22 cellular contexts compared by ENCODE assay signal in the genomic region with DNA sequence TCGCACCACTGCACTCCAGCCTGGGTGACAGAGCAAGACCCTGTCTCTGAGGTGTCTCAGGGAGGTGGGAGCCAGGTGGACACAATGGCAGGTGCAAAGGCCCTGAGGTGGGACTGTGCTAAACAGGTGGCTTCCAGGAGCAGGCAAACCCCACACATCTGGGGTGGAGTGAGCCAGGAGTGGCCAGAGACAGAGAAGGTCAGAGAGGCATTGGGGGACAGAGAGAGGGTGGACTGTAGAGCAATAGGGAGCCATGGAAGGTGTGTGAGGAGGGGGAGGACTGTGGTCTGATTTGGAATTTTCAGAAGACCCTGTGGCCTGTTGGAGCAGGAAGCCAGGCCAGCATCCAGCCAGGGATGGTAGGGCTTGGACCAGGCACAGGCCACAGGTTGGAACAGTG. TPM values are rescaled to one million over a fixed set of nuclear protein-coding genes. Genes with fewer than 3 reads are reported as not detected.
"Had no signal": no experiment of that assay in that cellular context is flagged by ENCODE, and none has a peak within 500 bp of the region (broad histone marks: within the 10 kb centered on the region; RNA-seq: fewer than 3 reads in every experiment).

No MANE protein-coding gene starts in this region.

- H3K27me3 Mint-ChIP-seq: activated naive CD4-positive, alpha-beta T cell treated with anti-CD3 and anti-CD28 coated beads, Interleukin-2, amount 50 U/mL, for 24 hours had no signal

- H3K27ac ChIP-seq: breast epithelium, coronary artery had no signal

- H3K27ac Mint-ChIP-seq: activated CD8-positive, alpha-beta T cell treated with anti-CD3 and anti-CD28 coated beads, Interleukin-2, amount 10 ng/mL, durations not matched to agents 7 days and 5 days; activated naive CD4-positive, alpha-beta T cell treated with anti-CD3 and anti-CD28 coated beads, Interleukin-2, amount 50 U/mL, for 24 hours had no signal

- H3K36me3 ChIP-seq: breast epithelium, MG63 had no signal

- ATAC-seq: activated CD4-positive, CD25-positive, alpha-beta regulatory T cell treated with anti-CD3 and anti-CD28 coated beads, Interleukin-2, amount 50 U/mL, for 24 hours; activated CD8-positive, alpha-beta T cell treated with anti-CD3 and anti-CD28 coated beads, Interleukin-2, amount 10 ng/mL, durations not matched to agents 7 days and 5 days had no signal

- H3K4me3 Mint-ChIP-seq: activated CD8-positive, alpha-beta T cell treated with anti-CD3 and anti-CD28 coated beads, Interleukin-2, amount 10 ng/mL, durations not matched to agents 7 days and 5 days; activated naive CD4-positive, alpha-beta T cell treated with anti-CD3 and anti-CD28 coated beads, Interleukin-2, amount 50 U/mL, for 24 hours had no signal

- H3K4me3 ChIP-seq: breast epithelium, coronary artery, MG63 had no signal

- H3K4me1 ChIP-seq: breast epithelium had no signal

- H3K27me3 ChIP-seq: breast epithelium, MG63 had no signal

- DNase-seq: activated CD4-positive, alpha-beta T cell treated with anti-CD3 and anti-CD28 coated beads for 4 hours; activated CD4-positive, alpha-beta T cell treated with anti-CD3 and anti-CD28 coated beads, Interleukin-2, amount 50 U/mL, for 4 hours; activated CD8-positive, alpha-beta memory T cell treated with anti-CD3 and anti-CD28 coated beads, Interleukin-2, amount 50 U/mL, for 48 hours; activated CD8-positive, alpha-beta T cell treated with anti-CD3 and anti-CD28 coated beads, Interleukin-2, amount 10 ng/mL, durations not matched to agents 7 days and 5 days; activated effector memory CD4-positive, alpha-beta T cell treated with Interleukin-2 at 50 U/mL for 16 hours; activated naive CD4-positive, alpha-beta T cell; activated T-cell treated with anti-CD3 and anti-CD28 coated beads, Interleukin-2, amount 50 U/mL, for 1 hour; aorta; caudate nucleus; MG63; NCI-H1105; NCI-H1436 treated with DMSO at 0.1 percent for 48 hours; NCI-H187 treated with DMSO at 0.1 percent for 48 hours; NCI-H2081 treated with DMSO at 0.1 percent for 48 hours; NCI-H446; NCI-H524; SIG-M5 had no signal

- H3K36me3 Mint-ChIP-seq: activated naive CD4-positive, alpha-beta T cell treated with anti-CD3 and anti-CD28 coated beads, Interleukin-2, amount 50 U/mL, for 24 hours had no signal

- H3K9me3 Mint-ChIP-seq: activated naive CD4-positive, alpha-beta T cell treated with anti-CD3 and anti-CD28 coated beads, Interleukin-2, amount 50 U/mL, for 24 hours had no signal

- H3K9me3 ChIP-seq: breast epithelium, MG63 had no signal

RNA-seq across cellular contexts. Expression of a gene that starts 4.7 kb away (rescaled TPM):
- total RNA-seq: RPMI7951 had no signal
